ENCODE assay signal across 8 cellular contexts in the genomic region with DNA sequence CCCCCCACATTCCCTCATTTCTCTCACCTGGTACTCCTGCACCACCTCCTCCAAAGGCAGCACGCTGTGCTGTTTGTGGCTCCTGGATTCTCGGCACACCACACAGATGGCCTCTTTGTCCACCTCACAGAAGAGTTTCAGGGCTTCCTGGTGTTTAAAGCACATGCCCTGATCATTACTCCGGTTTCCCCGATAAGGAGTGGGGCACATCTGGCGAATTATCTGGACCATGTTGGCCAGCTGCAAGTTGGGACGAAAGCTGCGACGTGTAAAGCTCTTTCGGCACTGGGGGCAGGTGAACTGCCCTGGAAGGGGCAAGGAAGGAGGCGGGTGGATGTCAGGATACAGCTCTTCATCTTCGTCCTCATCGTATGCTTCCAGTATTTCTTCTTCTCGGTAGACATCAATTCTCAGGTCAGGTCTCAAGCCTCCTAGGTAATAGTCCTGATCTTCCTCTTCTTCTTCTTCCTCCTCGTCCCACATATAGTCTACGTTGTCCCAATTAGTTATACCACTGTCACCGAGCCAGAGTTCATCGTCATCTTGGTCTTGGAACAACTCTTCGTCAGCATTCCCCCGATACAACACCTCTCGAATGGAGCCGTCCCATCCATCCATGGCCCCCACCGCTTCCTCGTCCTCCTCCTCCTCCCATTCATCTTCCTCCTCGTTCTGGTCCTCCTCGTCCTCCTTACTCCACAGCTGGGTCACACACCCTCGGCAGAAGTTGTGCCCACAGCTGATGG. TPM values are rescaled to one million over a fixed set of nuclear protein-coding genes. Genes with fewer than 3 reads are reported as not detected.
A peak's percentile ranks its signal among the peaks of the same experiment; 100 is the strongest.
DNase-seq lines count a peak whose midpoint lies in the region; ATAC-seq and TF ChIP-seq lines count a peak whose summit lies in the region.

No MANE protein-coding gene starts in this region.

- ATAC-seq in HG02623 (IDR thresholded peaks at IDR 0.05; ENCODE audit: unreplicated experiment) = peak; percentile 1
- no peak for ATAC-seq in GM19023 (IDR thresholded peaks at IDR 0.05; ENCODE audit: unreplicated experiment)
- ATAC-seq in HG02763 (IDR thresholded peaks at IDR 0.05; ENCODE audit: unreplicated experiment) = no peak

- DNase-seq in MCF 10A (ENCODE audit: unreplicated experiment) (peak; percentile 32), NCI-H2227 (lab: John Stamatoyannopoulos, UW; ENCODE audit: unreplicated experiment) (no peak), SK-N-DZ (ENCODE audit: low spot score) (no peak)

- peak overlapping the region; percentile 86 for H3K4me3 Mint-ChIP-seq in MCF 10A (ENCODE audit: unreplicated experiment)

- H3K4me1 Mint-ChIP-seq in MCF 10A (ENCODE audit: insufficient read depth, unreplicated experiment) = peaks cover 23% of the 10 kb centered on the region

- H3K4me3 ChIP-seq in mononuclear cell (ENCODE audit: low read length) = peak overlapping the region; percentile 98

- H3K27me3 Mint-ChIP-seq in MCF 10A (ENCODE audit: insufficient read depth, unreplicated experiment) = no peaks in the 10 kb centered on the region

- POLR2A ChIA-PET in MCF 10A (lab: Yijun Ruan, JAX) = interaction anchor here (0.6 to 12.6 kb wide), 14 partner anchors 14 to 400 kb away, joined by 3 to 476 read pairs (median 7); a partner anchor contains a TSS

- H3K27ac ChIP-seq in 22Rv1 = peak overlapping the region; percentile 90

- TF ChIP-seq CTCF in 22Rv1 (IDR thresholded peaks at IDR 0.05) = no peak
- TF ChIP-seq CTCF in MCF 10A (IDR thresholded peaks at IDR 0.05; ENCODE audit: unreplicated experiment) = no peak

- CTCF ChIA-PET in MCF 10A (lab: Yijun Ruan, JAX) = interaction anchor here (0.6 to 1.8 kb wide), 8 partner anchors 10 to 1179 kb away, joined by 3 to 16 read pairs (median 4); a partner anchor contains a TSS

- no peaks in the 10 kb centered on the region for H3K9me3 Mint-ChIP-seq in MCF 10A (ENCODE audit: unreplicated experiment)

- no peaks in the 10 kb centered on the region for H3K27me3 ChIP-seq in mononuclear cell (ENCODE audit: insufficient read depth, low read length)

- H3K4me1 ChIP-seq in mononuclear cell (ENCODE audit: insufficient read depth, low read length) = peaks cover 47% of the 10 kb centered on the region

- H3K27ac Mint-ChIP-seq in MCF 10A (ENCODE audit: low read depth, unreplicated experiment) = peak overlapping the region; percentile 89

- H3K36me3 Mint-ChIP-seq in MCF 10A (ENCODE audit: insufficient read depth, unreplicated experiment) = peaks cover 70% of the 10 kb centered on the region

- TSS peak; percentile 25 for BruUV-seq in MCF 10A (replicated peaks; lab: Mats Ljungman, UMichigan)

- intact Hi-C loops in MCF 10A (cut with micrococcal nuclease) = loop anchor here (2.0 kb wide), 2 partner anchors 13 to 37 kb away; a partner anchor contains a TSS

- H3K9me3 ChIP-seq in mononuclear cell (ENCODE audit: low read depth, low read length) = no peaks in the 10 kb centered on the region

RNA-seq across cellular contexts. Expression of a gene that starts 0.8 kb away (rescaled TPM):
- total RNA-seq in MCF 10A (2022) = 12.5 and 16.1 TPM in 2 replicates
- 17.5 TPM for total RNA-seq in mononuclear cell
- polyA plus RNA-seq in SK-N-DZ (2014; cell fraction: cytosol; rRNA removed) = 18.3 TPM in 2 replicates
- polyA plus RNA-seq in SK-N-DZ (2014; cell fraction: nucleus; rRNA removed) = 31.7 and 40.4 TPM in 2 replicates

RNA-seq across cellular contexts. Expression of a gene that starts 16.4 kb away (rescaled TPM):
- total RNA-seq in MCF 10A (2022) = 2,995 and 4,050 TPM in 2 replicates
- 5,375 TPM for total RNA-seq in mononuclear cell
- 4,590 and 4,863 TPM in 2 replicates for polyA plus RNA-seq in SK-N-DZ (2014; cell fraction: cytosol; rRNA removed)
- polyA plus RNA-seq in SK-N-DZ (2014; cell fraction: nucleus; rRNA removed) = 2,745 and 2,800 TPM in 2 replicates

RNA-seq across cellular contexts. Expression of a gene that starts 37.1 kb away (rescaled TPM):
- total RNA-seq in MCF 10A (2022) = 42.8 and 49.4 TPM in 2 replicates
- total RNA-seq in mononuclear cell = 6.1 TPM
- polyA plus RNA-seq in SK-N-DZ (2014; cell fraction: cytosol; rRNA removed) = 12.7 and 19.2 TPM in 2 replicates
- polyA plus RNA-seq in SK-N-DZ (2014; cell fraction: nucleus; rRNA removed) = 56.8 and 82.1 TPM in 2 replicates

RNA-seq across cellular contexts. Expression of a gene that starts 55.2 kb away (rescaled TPM):
- total RNA-seq in MCF 10A (2022) (26.3 and 27.0 TPM in 2 replicates), mononuclear cell (1.9 TPM)
- 0.17 and 1.8 TPM in 2 replicates for polyA plus RNA-seq in SK-N-DZ (2014; cell fraction: cytosol; rRNA removed)
- polyA plus RNA-seq in SK-N-DZ (2014; cell fraction: nucleus; rRNA removed) = 2.4 and 4.4 TPM in 2 replicates
